Comparison of ENCODE assay signal across 18 cellular contexts in genomic region chr12:61037792-61038191, GRCh38.
A peak's percentile ranks its signal among the peaks of the same experiment; 100 is the strongest.
DNase-seq lines count a peak whose midpoint lies in the region; ATAC-seq, FAIRE-seq and TF ChIP-seq lines count a peak whose summit lies in the region.
"Had no signal": no experiment of that assay in that cellular context is flagged by ENCODE, and none has a peak within 500 bp of the region (broad histone marks: within the 10 kb centered on the region; RNA-seq: fewer than 3 reads in every experiment).

No MANE protein-coding gene starts in this region.

- DNase-seq in HPDE6-E6E7 (ENCODE audit: extremely low spot score) = peak; percentile 67
- DNase-seq in RWPE1 (ENCODE audit: low spot score) = peak; percentile 69
- peak; percentile 53 for DNase-seq in epithelial cell of prostate (ENCODE audit: low read depth, low spot score)
- DNase-seq in urothelium cell line (ENCODE audit: low spot score) = peak; percentile 2
- no peak for DNase-seq in NCI-H1092 (lab: John Stamatoyannopoulos, UW)
- no peak for DNase-seq in activated T-cell treated with anti-CD3 and anti-CD28 coated beads, Interleukin-2, amount 50 U/mL, for 4 hours
- DNase-seq: BE2C, COR-L47, DMS 273 treated with DMSO at 0.1 percent for 48 hours, DMS79 treated with DMSO at 0.1 percent for 48 hours, KG1, NCI-H1105 treated with DMSO at 0.1 percent for 48 hours, NCI-H187, NCI-H446 treated with DMSO at 0.1 percent for 48 hours, NCI-H526 treated with DMSO at 0.1 percent for 48 hours, SJCRH30, T-cell had no signal

- H3K9me3 Mint-ChIP-seq in activated T-cell treated with anti-CD3 and anti-CD28 coated beads, Interleukin-2, amount 50 U/mL, for 4 hours = no peaks in the 10 kb centered on the region

- H3K27ac ChIP-seq in RWPE1 = no peak overlapping the region
- H3K27ac ChIP-seq in epithelial cell of prostate = peak overlapping the region; percentile 43
- H3K27ac ChIP-seq: SJCRH30 had no signal

- no peak overlapping the region for H3K4me3 Mint-ChIP-seq in activated T-cell treated with anti-CD3 and anti-CD28 coated beads, Interleukin-2, amount 50 U/mL, for 4 hours
- H3K4me3 Mint-ChIP-seq: T-cell had no signal

- CTCF ChIA-PET in RWPE1 (lab: Yijun Ruan, JAX) = no interaction called here

- no peak for TF ChIP-seq CTCF in RWPE1 (conservative IDR thresholded peaks at IDR 0.05; ENCODE audit: low read depth)

- no peak for ATAC-seq in HG03439 (IDR thresholded peaks at IDR 0.05; ENCODE audit: unreplicated experiment)
- no peak for ATAC-seq in activated T-cell treated with anti-CD3 and anti-CD28 coated beads, Interleukin-2, amount 50 U/mL, for 4 hours
- ATAC-seq: T-cell had no signal

- H3K4me1 Mint-ChIP-seq in activated T-cell treated with anti-CD3 and anti-CD28 coated beads, Interleukin-2, amount 50 U/mL, for 4 hours (ENCODE audit: low read depth) = no peaks in the 10 kb centered on the region
- H3K4me1 Mint-ChIP-seq: T-cell had no signal

- POLR2A ChIA-PET in RWPE1 (lab: Yijun Ruan, JAX; ENCODE audit: low non-redundant PET) = interaction anchor here (0.7 kb wide), 1 partner anchor 159 kb away, joined by 3 read pairs; no protein-coding TSS in a partner anchor

- H3K27me3 Mint-ChIP-seq in activated T-cell treated with anti-CD3 and anti-CD28 coated beads, Interleukin-2, amount 50 U/mL, for 4 hours (ENCODE audit: low read depth) = no peaks in the 10 kb centered on the region
- H3K27me3 Mint-ChIP-seq: T-cell had no signal

- no peaks in the 10 kb centered on the region for H3K36me3 Mint-ChIP-seq in activated T-cell treated with anti-CD3 and anti-CD28 coated beads, Interleukin-2, amount 50 U/mL, for 4 hours (ENCODE audit: insufficient read depth)
- H3K36me3 Mint-ChIP-seq: T-cell had no signal

- FAIRE-seq in urothelium cell line (lab: Jason Lieb, UNC) = no peak

Comparison
In these comparisons a context has a peak if more than half of its experiments do, and no peak if none do; other contexts are left out.
1. DNase-seq: peak in HPDE6-E6E7 (single experiment), RWPE1 (single experiment), epithelial cell of prostate (single experiment) and urothelium cell line (single experiment); none in NCI-H1092 (single experiment) and activated T-cell treated with anti-CD3 and anti-CD28 coated beads, Interleukin-2, amount 50 U/mL, for 4 hours (single experiment).